1 cellular context compared by ENCODE assay signal in the genomic region with DNA sequence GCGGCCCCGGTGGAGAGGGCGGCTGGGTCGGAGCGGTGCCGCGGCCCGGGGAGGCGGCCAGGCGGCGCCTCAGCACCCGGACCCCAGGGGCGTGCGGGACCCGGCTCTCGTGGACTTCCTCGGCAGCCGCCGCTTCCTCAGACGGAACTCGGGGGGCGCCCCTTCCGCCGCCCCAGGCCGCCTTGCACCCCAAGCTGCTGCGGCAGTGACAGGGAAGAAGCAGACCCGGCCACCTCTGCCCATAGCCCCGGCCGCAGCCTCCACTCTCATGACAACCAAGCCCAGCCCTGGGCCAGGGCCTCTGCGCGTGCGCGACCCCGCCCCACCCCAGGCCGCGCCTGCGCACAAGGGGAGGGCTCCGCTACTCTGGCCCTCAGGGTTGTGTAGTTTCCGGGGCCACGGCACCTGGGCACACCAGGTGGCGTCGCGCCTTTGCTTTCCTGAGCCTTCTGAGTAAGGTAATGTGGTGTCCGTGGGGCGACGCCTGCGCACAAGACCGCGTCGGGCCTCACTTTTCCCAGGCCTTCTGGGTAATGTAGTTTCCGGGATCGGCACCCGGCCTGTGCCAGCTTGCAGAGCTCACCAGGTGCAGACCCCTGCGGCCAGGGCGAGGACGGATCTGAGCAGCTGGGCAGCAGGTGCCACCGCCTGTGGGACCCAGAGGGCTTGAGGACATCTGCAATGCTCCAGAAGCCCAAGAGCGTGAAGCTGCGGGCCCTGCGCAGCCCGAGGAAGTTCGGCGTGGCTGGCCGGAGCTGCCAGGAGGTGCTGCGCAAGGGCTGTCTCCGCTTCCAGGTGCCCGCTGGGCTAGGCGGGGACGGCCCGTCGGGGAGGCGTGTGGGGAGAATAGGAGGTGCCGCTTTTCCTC.
TF ChIP-seq lines count a peak whose summit lies in the region.

A gene (minus strand): TSS at position 289 of the 868 bp plus-strand sequence. CDS start 4,804 bp downstream, outside the sequence.
A gene with protein sequence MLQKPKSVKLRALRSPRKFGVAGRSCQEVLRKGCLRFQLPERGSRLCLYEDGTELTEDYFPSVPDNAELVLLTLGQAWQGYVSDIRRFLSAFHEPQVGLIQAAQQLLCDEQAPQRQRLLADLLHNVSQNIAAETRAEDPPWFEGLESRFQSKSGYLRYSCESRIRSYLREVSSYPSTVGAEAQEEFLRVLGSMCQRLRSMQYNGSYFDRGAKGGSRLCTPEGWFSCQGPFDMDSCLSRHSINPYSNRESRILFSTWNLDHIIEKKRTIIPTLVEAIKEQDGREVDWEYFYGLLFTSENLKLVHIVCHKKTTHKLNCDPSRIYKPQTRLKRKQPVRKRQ (plus strand): TSS at position 554 of the 868 bp plus-strand sequence. CDS start 128 bp downstream, at position 682.

TF ChIP-seq in HepG2, 621 proteins besides CTCF, POLR2A, EP300 and RAD21 (continues in another document):
- TF ChIP-seq, protein P1, sequence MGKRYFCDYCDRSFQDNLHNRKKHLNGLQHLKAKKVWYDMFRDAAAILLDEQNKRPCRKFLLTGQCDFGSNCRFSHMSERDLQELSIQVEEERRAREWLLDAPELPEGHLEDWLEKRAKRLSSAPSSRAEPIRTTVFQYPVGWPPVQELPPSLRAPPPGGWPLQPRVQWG (CRISPR knock-in tag; IDR thresholded peaks at IDR 0.05; ENCODE audit: borderline replicate concordance, low read depth) = no peak
- no peak for TF ChIP-seq ZFP1 (CRISPR knock-in tag; IDR thresholded peaks at IDR 0.05)
- peak; percentile 31; the same call in 1 of the 2 replicates for TF ChIP-seq SP2 (CRISPR knock-in tag; IDR thresholded peaks at IDR 0.05)
- peak; percentile 86 for TF ChIP-seq ZSCAN9 (CRISPR knock-in tag; IDR thresholded peaks at IDR 0.05; ENCODE audit: borderline replicate concordance)
- TF ChIP-seq SNRNP70 (IDR thresholded peaks at IDR 0.05; ENCODE audit: low read depth, low read length) = no peak
- TF ChIP-seq, protein P2, sequence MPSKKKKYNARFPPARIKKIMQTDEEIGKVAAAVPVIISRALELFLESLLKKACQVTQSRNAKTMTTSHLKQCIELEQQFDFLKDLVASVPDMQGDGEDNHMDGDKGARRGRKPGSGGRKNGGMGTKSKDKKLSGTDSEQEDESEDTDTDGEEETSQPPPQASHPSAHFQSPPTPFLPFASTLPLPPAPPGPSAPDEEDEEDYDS (CRISPR knock-in tag; IDR thresholded peaks at IDR 0.05) = peak; percentile 72; the same call in 1 of the 2 replicates
- peak; percentile 84 for TF ChIP-seq KLF6 (CRISPR knock-in tag; IDR thresholded peaks at IDR 0.05)
- TF ChIP-seq, protein P3, sequence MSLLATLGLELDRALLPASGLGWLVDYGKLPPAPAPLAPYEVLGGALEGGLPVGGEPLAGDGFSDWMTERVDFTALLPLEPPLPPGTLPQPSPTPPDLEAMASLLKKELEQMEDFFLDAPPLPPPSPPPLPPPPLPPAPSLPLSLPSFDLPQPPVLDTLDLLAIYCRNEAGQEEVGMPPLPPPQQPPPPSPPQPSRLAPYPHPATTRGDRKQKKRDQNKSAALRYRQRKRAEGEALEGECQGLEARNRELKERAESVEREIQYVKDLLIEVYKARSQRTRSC (CRISPR knock-in tag; IDR thresholded peaks at IDR 0.05; ENCODE audit: low read depth) = no peak
- TF ChIP-seq XBP1 (CRISPR knock-in tag; IDR thresholded peaks at IDR 0.05) = no peak
- no peak for TF ChIP-seq ZNF589 (CRISPR knock-in tag; conservative IDR thresholded peaks at IDR 0.05)
- TF ChIP-seq STAT5B (CRISPR knock-in tag; IDR thresholded peaks at IDR 0.05) = peak; percentile 7; the same call in 1 of the 2 replicates
- no peak for TF ChIP-seq ZNF20 (CRISPR knock-in tag; IDR thresholded peaks at IDR 0.05)
- no peak for TF ChIP-seq ZNF296 (CRISPR knock-in tag; conservative IDR thresholded peaks at IDR 0.05)
- no peak for TF ChIP-seq HMG20A (CRISPR knock-in tag; IDR thresholded peaks at IDR 0.05; ENCODE audit: borderline replicate concordance)
- no peak; the same call in 1 of the 2 replicates for TF ChIP-seq FOXC1 (CRISPR knock-in tag; IDR thresholded peaks at IDR 0.05; ENCODE audit: borderline replicate concordance)
- 0 out of 2 replicates have a peak, but pooled peaks have one; percentile 32 for TF ChIP-seq NCOA2 (CRISPR knock-in tag; IDR thresholded peaks at IDR 0.05)
- TF ChIP-seq ZNF260 (CRISPR knock-in tag; IDR thresholded peaks at IDR 0.05; ENCODE audit: borderline replicate concordance, low read depth) = no peak
- no peak for TF ChIP-seq MLLT10 (CRISPR knock-in tag; IDR thresholded peaks at IDR 0.05)
- TF ChIP-seq NCOR1 (IDR thresholded peaks at IDR 0.05; ENCODE audit: borderline replicate concordance, low read length) = no peak
- TF ChIP-seq, protein P4, sequence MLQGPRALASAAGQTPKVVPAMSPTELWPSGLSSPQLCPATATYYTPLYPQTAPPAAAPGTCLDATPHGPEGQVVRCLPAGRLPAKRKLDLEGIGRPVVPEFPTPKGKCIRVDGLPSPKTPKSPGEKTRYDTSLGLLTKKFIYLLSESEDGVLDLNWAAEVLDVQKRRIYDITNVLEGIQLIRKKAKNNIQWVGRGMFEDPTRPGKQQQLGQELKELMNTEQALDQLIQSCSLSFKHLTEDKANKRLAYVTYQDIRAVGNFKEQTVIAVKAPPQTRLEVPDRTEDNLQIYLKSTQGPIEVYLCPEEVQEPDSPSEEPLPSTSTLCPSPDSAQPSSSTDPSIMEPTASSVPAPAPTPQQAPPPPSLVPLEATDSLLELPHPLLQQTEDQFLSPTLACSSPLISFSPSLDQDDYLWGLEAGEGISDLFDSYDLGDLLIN (CRISPR knock-in tag; IDR thresholded peaks at IDR 0.05; ENCODE audit: borderline replicate concordance) = no peak; the same call in 1 of the 2 replicates
- TF ChIP-seq RBM22 (optimal IDR thresholded peaks at IDR 0.05; ENCODE audit: low read length) = no peak
- TF ChIP-seq CEBPB (IDR thresholded peaks at IDR 0.05; ENCODE audit: borderline replicate concordance, low read depth, low read length) = no peak
- TF ChIP-seq, protein P5, sequence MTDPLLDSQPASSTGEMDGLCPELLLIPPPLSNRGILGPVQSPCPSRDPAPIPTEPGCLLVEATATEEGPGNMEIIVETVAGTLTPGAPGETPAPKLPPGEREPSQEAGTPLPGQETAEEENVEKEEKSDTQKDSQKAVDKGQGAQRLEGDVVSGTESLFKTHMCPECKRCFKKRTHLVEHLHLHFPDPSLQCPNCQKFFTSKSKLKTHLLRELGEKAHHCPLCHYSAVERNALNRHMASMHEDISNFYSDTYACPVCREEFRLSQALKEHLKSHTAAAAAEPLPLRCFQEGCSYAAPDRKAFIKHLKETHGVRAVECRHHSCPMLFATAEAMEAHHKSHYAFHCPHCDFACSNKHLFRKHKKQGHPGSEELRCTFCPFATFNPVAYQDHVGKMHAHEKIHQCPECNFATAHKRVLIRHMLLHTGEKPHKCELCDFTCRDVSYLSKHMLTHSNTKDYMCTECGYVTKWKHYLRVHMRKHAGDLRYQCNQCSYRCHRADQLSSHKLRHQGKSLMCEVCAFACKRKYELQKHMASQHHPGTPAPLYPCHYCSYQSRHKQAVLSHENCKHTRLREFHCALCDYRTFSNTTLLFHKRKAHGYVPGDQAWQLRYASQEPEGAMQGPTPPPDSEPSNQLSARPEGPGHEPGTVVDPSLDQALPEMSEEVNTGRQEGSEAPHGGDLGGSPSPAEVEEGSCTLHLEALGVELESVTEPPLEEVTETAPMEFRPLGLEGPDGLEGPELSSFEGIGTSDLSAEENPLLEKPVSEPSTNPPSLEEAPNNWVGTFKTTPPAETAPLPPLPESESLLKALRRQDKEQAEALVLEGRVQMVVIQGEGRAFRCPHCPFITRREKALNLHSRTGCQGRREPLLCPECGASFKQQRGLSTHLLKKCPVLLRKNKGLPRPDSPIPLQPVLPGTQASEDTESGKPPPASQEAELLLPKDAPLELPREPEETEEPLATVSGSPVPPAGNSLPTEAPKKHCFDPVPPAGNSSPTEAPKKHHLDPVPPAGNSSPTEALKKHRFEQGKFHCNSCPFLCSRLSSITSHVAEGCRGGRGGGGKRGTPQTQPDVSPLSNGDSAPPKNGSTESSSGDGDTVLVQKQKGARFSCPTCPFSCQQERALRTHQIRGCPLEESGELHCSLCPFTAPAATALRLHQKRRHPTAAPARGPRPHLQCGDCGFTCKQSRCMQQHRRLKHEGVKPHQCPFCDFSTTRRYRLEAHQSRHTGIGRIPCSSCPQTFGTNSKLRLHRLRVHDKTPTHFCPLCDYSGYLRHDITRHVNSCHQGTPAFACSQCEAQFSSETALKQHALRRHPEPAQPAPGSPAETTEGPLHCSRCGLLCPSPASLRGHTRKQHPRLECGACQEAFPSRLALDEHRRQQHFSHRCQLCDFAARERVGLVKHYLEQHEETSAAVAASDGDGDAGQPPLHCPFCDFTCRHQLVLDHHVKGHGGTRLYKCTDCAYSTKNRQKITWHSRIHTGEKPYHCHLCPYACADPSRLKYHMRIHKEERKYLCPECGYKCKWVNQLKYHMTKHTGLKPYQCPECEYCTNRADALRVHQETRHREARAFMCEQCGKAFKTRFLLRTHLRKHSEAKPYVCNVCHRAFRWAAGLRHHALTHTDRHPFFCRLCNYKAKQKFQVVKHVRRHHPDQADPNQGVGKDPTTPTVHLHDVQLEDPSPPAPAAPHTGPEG (CRISPR knock-in tag; IDR thresholded peaks at IDR 0.05) = no peak
- TF ChIP-seq MIER3 (CRISPR knock-in tag; IDR thresholded peaks at IDR 0.05; ENCODE audit: borderline replicate concordance) = peak; percentile 39; the same call in 1 of the 2 replicates
- 0 out of 2 replicates have a peak, but pooled peaks have one; percentile 52 for TF ChIP-seq PCBP1 (IDR thresholded peaks at IDR 0.05; ENCODE audit: borderline replicate concordance, low read depth, low read length)
- TF ChIP-seq, protein P6, sequence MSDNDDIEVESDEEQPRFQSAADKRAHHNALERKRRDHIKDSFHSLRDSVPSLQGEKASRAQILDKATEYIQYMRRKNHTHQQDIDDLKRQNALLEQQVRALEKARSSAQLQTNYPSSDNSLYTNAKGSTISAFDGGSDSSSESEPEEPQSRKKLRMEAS (IDR thresholded peaks at IDR 0.05) = peak; percentile 93
- TF ChIP-seq ZIK1 (CRISPR knock-in tag; IDR thresholded peaks at IDR 0.05; ENCODE audit: borderline replicate concordance, low read depth) = peak; percentile 83; the same call in 1 of the 2 replicates
- TF ChIP-seq, protein P7, sequence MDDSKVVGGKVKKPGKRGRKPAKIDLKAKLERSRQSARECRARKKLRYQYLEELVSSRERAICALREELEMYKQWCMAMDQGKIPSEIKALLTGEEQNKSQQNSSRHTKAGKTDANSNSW (CRISPR knock-in tag; IDR thresholded peaks at IDR 0.05; ENCODE audit: borderline replicate concordance) = no peak; the same call in 1 of the 2 replicates
- TF ChIP-seq, protein P8, sequence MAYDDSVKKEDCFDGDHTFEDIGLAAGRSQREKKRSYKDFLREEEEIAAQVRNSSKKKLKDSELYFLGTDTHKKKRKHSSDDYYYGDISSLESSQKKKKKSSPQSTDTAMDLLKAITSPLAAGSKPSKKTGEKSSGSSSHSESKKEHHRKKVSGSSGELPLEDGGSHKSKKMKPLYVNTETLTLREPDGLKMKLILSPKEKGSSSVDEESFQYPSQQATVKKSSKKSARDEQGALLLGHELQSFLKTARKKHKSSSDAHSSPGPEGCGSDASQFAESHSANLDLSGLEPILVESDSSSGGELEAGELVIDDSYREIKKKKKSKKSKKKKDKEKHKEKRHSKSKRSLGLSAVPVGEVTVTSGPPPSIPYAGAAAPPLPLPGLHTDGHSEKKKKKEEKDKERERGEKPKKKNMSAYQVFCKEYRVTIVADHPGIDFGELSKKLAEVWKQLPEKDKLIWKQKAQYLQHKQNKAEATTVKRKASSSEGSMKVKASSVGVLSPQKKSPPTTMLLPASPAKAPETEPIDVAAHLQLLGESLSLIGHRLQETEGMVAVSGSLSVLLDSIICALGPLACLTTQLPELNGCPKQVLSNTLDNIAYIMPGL (CRISPR knock-in tag; IDR thresholded peaks at IDR 0.05; ENCODE audit: borderline replicate concordance in 1 of 2, low read depth in 1 of 2) = peak; percentile 71 to 82
- peak; percentile 55; the same call in 1 of the 2 replicates for TF ChIP-seq KDM5B (CRISPR knock-in tag; IDR thresholded peaks at IDR 0.05; ENCODE audit: borderline replicate concordance)
- TF ChIP-seq ZFAT (CRISPR knock-in tag; conservative IDR thresholded peaks at IDR 0.05) = no peak
- TF ChIP-seq HMGA1 (CRISPR knock-in tag; conservative IDR thresholded peaks at IDR 0.05) = no peak
- 0 out of 2 replicates have a peak, but pooled peaks have one; percentile 56 for TF ChIP-seq ZNF138 (CRISPR knock-in tag; IDR thresholded peaks at IDR 0.05; ENCODE audit: low read depth)
- peak; percentile 86 for TF ChIP-seq KAT8 (CRISPR knock-in tag; IDR thresholded peaks at IDR 0.05)
- TF ChIP-seq ZNF841 (CRISPR knock-in tag; IDR thresholded peaks at IDR 0.05; ENCODE audit: borderline replicate concordance) = no peak
- TF ChIP-seq PTBP1 (IDR thresholded peaks at IDR 0.05; ENCODE audit: low read depth, low read length, poor library complexity, severe bottlenecking) = no peak
- TF ChIP-seq, protein P9, sequence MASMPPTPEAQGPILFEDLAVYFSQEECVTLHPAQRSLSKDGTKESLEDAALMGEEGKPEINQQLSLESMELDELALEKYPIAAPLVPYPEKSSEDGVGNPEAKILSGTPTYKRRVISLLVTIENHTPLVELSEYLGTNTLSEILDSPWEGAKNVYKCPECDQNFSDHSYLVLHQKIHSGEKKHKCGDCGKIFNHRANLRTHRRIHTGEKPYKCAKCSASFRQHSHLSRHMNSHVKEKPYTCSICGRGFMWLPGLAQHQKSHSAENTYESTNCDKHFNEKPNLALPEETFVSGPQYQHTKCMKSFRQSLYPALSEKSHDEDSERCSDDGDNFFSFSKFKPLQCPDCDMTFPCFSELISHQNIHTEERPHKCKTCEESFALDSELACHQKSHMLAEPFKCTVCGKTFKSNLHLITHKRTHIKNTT (CRISPR knock-in tag; IDR thresholded peaks at IDR 0.05) = no peak
- no peak for TF ChIP-seq ATM (IDR thresholded peaks at IDR 0.05; ENCODE audit: borderline replicate concordance)
- no peak for TF ChIP-seq ZNF703 (CRISPR knock-in tag; IDR thresholded peaks at IDR 0.05; ENCODE audit: borderline replicate concordance)
